17 cellular contexts compared by ENCODE assay signal in genomic region chr19:10908380-10908960, GRCh38. TPM values are rescaled to one million over a fixed set of nuclear protein-coding genes. Genes with fewer than 3 reads are reported as not detected.
DNase-seq lines count a peak whose midpoint lies in the region; ATAC-seq, FAIRE-seq and TF ChIP-seq lines count a peak whose summit lies in the region.
"Had no signal": no experiment of that assay in that cellular context is flagged by ENCODE, and none has a peak within 500 bp of the region (broad histone marks: within the 10 kb centered on the region; RNA-seq: fewer than 3 reads in every experiment).

No MANE protein-coding gene starts in this region.

- TF ChIP-seq POLR2A in HepG2 (IDR thresholded peaks at IDR 0.05; ENCODE audit: insufficient read depth in 1 of 2, low read depth in 2 of 2, low read length in 2 of 2) (no peak), right lobe of liver (IDR thresholded peaks at IDR 0.05) (no peak), K562 (conservative IDR thresholded peaks at IDR 0.05) (no peak)

- no peaks in the 10 kb centered on the region for H3K9me1 ChIP-seq in K562 (ENCODE audit: control insufficient read depth, insufficient read depth, low read length)

- CTCF ChIA-PET in HepG2 (lab: Yijun Ruan, JAX; ENCODE audit: low intra/inter-chr PET ratio, low total read pairs) (no interaction called here), K562 (lab: Yijun Ruan, JAX; ENCODE audit: low intra/inter-chr PET ratio) (no interaction called here), GM10248 (lab: Yijun Ruan, JAX) (interaction anchor here (1.7 kb wide), 1 partner anchor 28 kb away, joined by 5 read pairs; no protein-coding TSS in a partner anchor)

- no peak overlapping the region for H3K4me2 ChIP-seq in HepG2 (ENCODE audit: low read depth, low read length)
- H3K4me2 ChIP-seq in K562 (ENCODE audit: insufficient read depth, low read length) = no peak overlapping the region
- no peak overlapping the region for H3K4me2 ChIP-seq in osteoblast (ENCODE audit: insufficient read depth, low read length)
- H3K4me2 ChIP-seq: BLaER1 had no signal

- TF ChIP-seq RAD21 in HepG2 (CRISPR knock-in tag; IDR thresholded peaks at IDR 0.05) = no peak
- no peak for TF ChIP-seq RAD21 in K562 (CRISPR knock-in tag; conservative IDR thresholded peaks at IDR 0.05 in 1 of 2, IDR thresholded peaks at IDR 0.05 in 1 of 2)

- in situ Hi-C loops in HepG2 (cut with HindIII; ENCODE audit: extremely low pct_ligation_motif_present, low pct_unique_long_range_greater_than_20kb) = no loop called here
- in situ Hi-C loops in K562 (cut with MboI) = no loop called here

- no peaks in the 10 kb centered on the region for H3K79me2 ChIP-seq in HepG2 (ENCODE audit: insufficient read depth, low read length)
- no peaks in the 10 kb centered on the region; the same call in 2 of the 3 replicates for H3K79me2 ChIP-seq in K562 (ENCODE audit: control insufficient read depth, insufficient read depth, low read length)
- H3K79me2 ChIP-seq in osteoblast (ENCODE audit: insufficient read depth, low read length) = peaks cover 19% of the 10 kb centered on the region

- TF ChIP-seq EP300 in HepG2 (IDR thresholded peaks at IDR 0.05; ENCODE audit: low read depth in 2 of 2, low read length in 2 of 2) (no peak), HepG2 (CRISPR knock-in tag; IDR thresholded peaks at IDR 0.05; ENCODE audit: borderline replicate concordance) (no peak), K562 (IDR thresholded peaks at IDR 0.05; ENCODE audit: low read length) (no peak)

- no peak overlapping the region for H3K9ac ChIP-seq in HepG2 (ENCODE audit: insufficient read depth, low read depth, low read length)
- no peak overlapping the region for H3K9ac ChIP-seq in K562 (ENCODE audit: insufficient read depth in 1 of 2, low read depth in 2 of 2, low read length in 2 of 2)
- H3K9ac ChIP-seq: BLaER1 had no signal

- peaks cover 24 to 59% of the 10 kb centered on the region in 2 experiments; a peak in 4 of 5 replicates for H3K36me3 ChIP-seq in HepG2 (replicated peaks in 1 of 2; ENCODE audit: control insufficient read depth in 1 of 2, insufficient read depth in 2 of 2, low read length in 2 of 2)
- H3K36me3 ChIP-seq in right lobe of liver = peaks cover 0 to 35% (median 4%) of the 10 kb centered on the region in 4 donors
- peaks cover 67% of the 10 kb centered on the region; the same call in 2 of the 3 replicates for H3K36me3 ChIP-seq in K562 (ENCODE audit: control insufficient read depth, insufficient read depth, low read length)
- peaks cover 22% of the 10 kb centered on the region for H3K36me3 ChIP-seq in osteoblast (ENCODE audit: insufficient read depth, low read length)

- 96% methylated on average over 15 of the region's 17 CpGs for WGBS in HepG2 (ENCODE audit: low lambda C conversion rate)
- 100% methylated on average over 7 of the region's 17 CpGs for WGBS in right lobe of liver (ENCODE audit: insufficient coverage, low coverage, low lambda C conversion rate, missing lambda C conversion rate)
- WGBS in K562 (ENCODE audit: insufficient coverage, low coverage, missing lambda C conversion rate) = 97% methylated on average over 17 of the region's 17 CpGs

- POLR2A ChIA-PET in HepG2 (lab: Yijun Ruan, JAX) = no interaction called here
- POLR2A ChIA-PET in K562 (lab: Yijun Ruan, JAX) = interaction anchor here (1.7 kb wide), 1 partner anchor 11 kb away, joined by 6 read pairs; no protein-coding TSS in a partner anchor
- POLR2A ChIA-PET in GM10248 (lab: Yijun Ruan, JAX) = no interaction called here

- no peak for ATAC-seq in HepG2
- no peak for ATAC-seq in right lobe of liver
- ATAC-seq in K562 = no peak

- H3K4me1 ChIP-seq in HepG2 (ENCODE audit: insufficient read depth, low read length) (no peaks in the 10 kb centered on the region), right lobe of liver (no peaks in the 10 kb centered on the region), K562 (replicated peaks in 1 of 2; ENCODE audit: control insufficient read depth in 2 of 2, insufficient read depth in 2 of 2, low read length in 2 of 2) (peaks cover 0 to 22% of the 10 kb centered on the region in 2 experiments; a peak in 1 of 5 replicates), osteoblast (ENCODE audit: insufficient read depth, low read length) (no peaks in the 10 kb centered on the region)
- H3K4me1 ChIP-seq: HAP-1 had no signal

- DNase-seq in HepG2 (ENCODE audit: low spot score) = no peak
- no peak for DNase-seq in right lobe of liver
- DNase-seq in K562 (ENCODE audit: extremely low read depth in 1 of 4, low spot score in 3 of 4) = no peak
- peak; percentile 26 for DNase-seq in osteoblast (ENCODE audit: insufficient read length, low spot score, missing footprints)
- no peak for DNase-seq in NCI-H1048 (lab: John Stamatoyannopoulos, UW)
- DNase-seq in stimulated activated CD4-positive, alpha-beta T cell treated with anti-CD3 and anti-CD28 coated beads, Interleukin-1b, Interleukin-23, amount 100 ng/mL, for 48 hours = no peak
- DNase-seq in GM10248 (ENCODE audit: extremely low spot score) = no peak
- DNase-seq: Calu3; CD4-positive, alpha-beta memory T cell; DMS79 treated with DMSO at 0.1 percent for 48 hours; GF-D8; GOT3 had no signal

- no peak overlapping the region for H3K27ac ChIP-seq in HepG2 (ENCODE audit: extremely low read length, insufficient read depth, low read length)
- H3K27ac ChIP-seq in right lobe of liver = no peak overlapping the region
- no peak overlapping the region for H3K27ac ChIP-seq in K562 (ENCODE audit: extremely low read depth, low read depth, low read length)
- no peak overlapping the region for H3K27ac ChIP-seq in osteoblast (ENCODE audit: low read depth, low read length)
- H3K27ac ChIP-seq: 22Rv1, BLaER1 had no signal

- H3K9me3 ChIP-seq in HepG2 (ENCODE audit: low read length) = no peaks in the 10 kb centered on the region
- H3K9me3 ChIP-seq in right lobe of liver = no peaks in the 10 kb centered on the region
- no peaks in the 10 kb centered on the region for H3K9me3 ChIP-seq in K562 (replicated peaks; ENCODE audit: control insufficient read depth, insufficient read depth, low read depth, low read length)
- H3K9me3 ChIP-seq in osteoblast (ENCODE audit: low read depth, low read length) = no peaks in the 10 kb centered on the region
- H3K9me3 ChIP-seq: BLaER1, HAP-1 had no signal

- H2AFZ ChIP-seq in HepG2 (ENCODE audit: low read length) (no peak overlapping the region), K562 (ENCODE audit: low read depth, low read length) (no peak overlapping the region), osteoblast (ENCODE audit: low read length) (no peak overlapping the region)

- intact Hi-C loops in HepG2 (cut with micrococcal nuclease; ENCODE audit: unreplicated experiment) (no loop called here), right lobe of liver (cut with DNase I) (no loop called here), K562 (cut with micrococcal nuclease) (no loop called here)

- no TSS peak for BruUV-seq in HepG2 (replicated peaks; lab: Mats Ljungman, UMichigan)
- no TSS peak for BruUV-seq in K562 (replicated peaks; lab: Mats Ljungman, UMichigan)

- no peaks in the 10 kb centered on the region for H3K27me3 ChIP-seq in HepG2 (ENCODE audit: control insufficient read depth in 1 of 2, insufficient read depth in 2 of 2, low read length in 2 of 2)
- no peaks in the 10 kb centered on the region for H3K27me3 ChIP-seq in right lobe of liver
- H3K27me3 ChIP-seq in K562 (ENCODE audit: control insufficient read depth in 2 of 2, insufficient read depth in 2 of 2, low read length in 2 of 2) = no peaks in the 10 kb centered on the region
- H3K27me3 ChIP-seq in osteoblast (ENCODE audit: insufficient read depth, low read length) = no peaks in the 10 kb centered on the region
- H3K27me3 ChIP-seq: BLaER1 had no signal

- 0 out of 2 replicates have a peak, but pooled peaks cover 3% of the 10 kb centered on the region for H4K20me1 ChIP-seq in HepG2 (ENCODE audit: insufficient read depth, low read length)
- H4K20me1 ChIP-seq in K562 (replicated peaks; ENCODE audit: control insufficient read depth, insufficient read depth, low read length) = 0 out of 2 replicates have a peak, but pooled peaks cover 4% of the 10 kb centered on the region
- H4K20me1 ChIP-seq in osteoblast (ENCODE audit: insufficient read depth, low read length) = peaks cover 9% of the 10 kb centered on the region

- FAIRE-seq in HepG2 (lab: Jason Lieb, UNC) (no peak), K562 (lab: Jason Lieb, UNC) (peak; percentile 57)
- FAIRE-seq: GM12891, GM19239 had no signal

- H3K4me3 ChIP-seq in HepG2 (replicated peaks in 1 of 3; ENCODE audit: insufficient read depth in 1 of 3, low read depth in 2 of 3, low read length in 3 of 3) (no peak overlapping the region), right lobe of liver (no peak overlapping the region), K562 (no peak overlapping the region), osteoblast (ENCODE audit: insufficient read depth, low read length) (no peak overlapping the region)
- H3K4me3 ChIP-seq: BLaER1, HAP-1 had no signal

- TF ChIP-seq CTCF in HepG2 (CRISPR knock-in tag; IDR thresholded peaks at IDR 0.05) (no peak), right lobe of liver (IDR thresholded peaks at IDR 0.05) (no peak), K562 (IDR thresholded peaks at IDR 0.05 in 2 of 3, conservative IDR thresholded peaks at IDR 0.05 in 1 of 3; ENCODE audit: insufficient read depth in 2 of 3, low read depth in 1 of 3, low read length in 3 of 3) (no peak), osteoblast (IDR thresholded peaks at IDR 0.05; ENCODE audit: extremely low read depth, low read depth, low read length) (no peak), GM10248 (IDR thresholded peaks at IDR 0.05; ENCODE audit: control extremely low read depth, extremely low read depth, low read depth, missing control alignments) (no peak)

RNA-seq across cellular contexts. Expression of gene YIPF2, which starts 20.0 kb away (rescaled TPM):
- total RNA-seq in HepG2 (2016; rRNA removed; fragmentation: Illumina TruSeq; extraction: Trizol) (22.7 and 37.3 TPM in 2 replicates), right lobe of liver (10 to 100 TPM; 23.5 to 46.1 (median 31.4) TPM), K562 (2014; rRNA removed) (65.2 and 80.4 TPM in 2 replicates), K562 (2014; rRNA removed; fragmentation: Illumina TruSeq; extraction: Trizol) (10.3 and 12.1 TPM in 2 replicates), K562 (2015; rRNA removed; fragmentation: Illumina TruSeq; extraction: Trizol) (31.6 and 32.5 TPM in 2 replicates), K562 (2021) (51.6 and 56.3 TPM in 2 replicates), osteoblast (114 and 126 TPM in 2 replicates)
- total RNA-seq in HepG2 (2016; cell fraction: cytosol; rRNA removed; fragmentation: Illumina TruSeq; extraction: Trizol; ENCODE audit: low read depth) = 17.0 and 24.9 TPM in 2 replicates
- 18.1 and 40.3 TPM in 2 replicates for total RNA-seq in HepG2 (2016; cell fraction: insoluble cytoplasmic fraction; rRNA removed; fragmentation: Illumina TruSeq; extraction: Trizol)
- 33.8 and 40.6 TPM in 2 replicates for total RNA-seq in HepG2 (2016; cell fraction: membrane; rRNA removed; fragmentation: Illumina TruSeq; extraction: Trizol)
- total RNA-seq in HepG2 (2016; cell fraction: nucleus; rRNA removed; fragmentation: Illumina TruSeq; extraction: Trizol) = 29.4 and 31.8 TPM in 2 replicates
- polyA plus RNA-seq in HepG2 (2011; rRNA removed) (53.2 and 59.7 TPM in 2 replicates), K562 (2011; rRNA removed) (40.5 and 69.1 TPM in 2 replicates), K562 (2014; fragmentation: Illumina TruSeq; extraction: Trizol) (20.4 and 44.1 TPM in 2 replicates), K562 (2014; fragmentation: Nextera tagmentation; extraction: Ambion mirVana) (1 to 10 TPM; 1.3 to 2.2 TPM), K562 (2014; rRNA removed) (64.3 and 74.2 TPM in 2 replicates)
- polyA plus RNA-seq in HepG2 (2011; cell fraction: cytosol; rRNA removed) = 46.3 and 77.8 TPM in 2 replicates
- polyA plus RNA-seq in HepG2 (2011; cell fraction: nucleus; rRNA removed) = 119 and 138 TPM in 2 replicates
- polyA plus RNA-seq in HepG2 (2012) = 23.3 and 34.0 TPM in 2 replicates
- polyA plus RNA-seq in HepG2 (2016; cell fraction: cytosol; fragmentation: Illumina TruSeq; extraction: Trizol; ENCODE audit: low read depth) = 20.2 and 27.8 TPM in 2 replicates
- 19.3 and 20.0 TPM in 2 replicates for polyA plus RNA-seq in HepG2 (2016; cell fraction: insoluble cytoplasmic fraction; fragmentation: Illumina TruSeq; extraction: Trizol; ENCODE audit: low read depth)
- 25.6 and 30.0 TPM in 2 replicates for polyA plus RNA-seq in HepG2 (2016; cell fraction: membrane; fragmentation: Illumina TruSeq; extraction: Trizol; ENCODE audit: low read depth)
- 55.7 and 57.0 TPM in 2 replicates for polyA plus RNA-seq in HepG2 (2016; cell fraction: nucleus; fragmentation: Illumina TruSeq; extraction: Trizol; ENCODE audit: insufficient read depth, low read depth)
- polyA minus RNA-seq in HepG2 (2011; rRNA and poly(A)+ RNA removed; ENCODE audit: low replicate concordance) = 50.6 and 120 TPM in 2 replicates
- 34.1 and 39.4 TPM in 2 replicates for polyA minus RNA-seq in HepG2 (2011; cell fraction: cytosol; rRNA and poly(A)+ RNA removed)
- polyA minus RNA-seq in HepG2 (2011; cell fraction: nucleus; rRNA and poly(A)+ RNA removed) = 26.1 and 28.1 TPM in 2 replicates
- 41.8 and 150 TPM in 2 replicates for total RNA-seq in K562 (2011; cell fraction: chromatin; rRNA removed; ENCODE audit: low replicate concordance)
- 200 and 225 TPM in 2 replicates for total RNA-seq in K562 (2011; cell fraction: nucleolus; rRNA removed)
- total RNA-seq in K562 (2011; cell fraction: nucleoplasm; rRNA removed) = 96.4 and 107 TPM in 2 replicates
- 114 and 210 TPM in 2 replicates for polyA plus RNA-seq in K562 (2011; cell fraction: cytosol; rRNA removed)
- 175 and 177 TPM in 2 replicates for polyA plus RNA-seq in K562 (2011; cell fraction: nucleus; rRNA removed)
- polyA plus RNA-seq in K562 (2012) = 41.2 and 77.2 TPM in 2 replicates
- 15.6 and 19.6 TPM in 2 replicates for polyA minus RNA-seq in K562 (2011; rRNA and poly(A)+ RNA removed)
- 56.2 and 63.8 TPM in 2 replicates for polyA minus RNA-seq in K562 (2011; cell fraction: cytosol; rRNA and poly(A)+ RNA removed)
- polyA minus RNA-seq in K562 (2011; cell fraction: nucleus; rRNA and poly(A)+ RNA removed) = 26.0 and 30.7 TPM in 2 replicates

RNA-seq across cellular contexts. Expression of gene TIMM29, which starts 20.1 kb away (rescaled TPM):
- total RNA-seq in HepG2 (2016; rRNA removed; fragmentation: Illumina TruSeq; extraction: Trizol) (25.6 and 33.8 TPM in 2 replicates), right lobe of liver (10 to 100 TPM; 10.2 to 15.7 (median 11.6) TPM), K562 (2014; rRNA removed) (29.4 and 32.7 TPM in 2 replicates), K562 (2014; rRNA removed; fragmentation: Illumina TruSeq; extraction: Trizol) (18.5 and 19.9 TPM in 2 replicates), K562 (2015; rRNA removed; fragmentation: Illumina TruSeq; extraction: Trizol) (20.2 and 20.7 TPM in 2 replicates), K562 (2021) (23.8 and 24.7 TPM in 2 replicates), osteoblast (31.8 and 34.8 TPM in 2 replicates)
- 5.7 and 6.8 TPM in 2 replicates for total RNA-seq in HepG2 (2016; cell fraction: cytosol; rRNA removed; fragmentation: Illumina TruSeq; extraction: Trizol; ENCODE audit: low read depth)
- total RNA-seq in HepG2 (2016; cell fraction: insoluble cytoplasmic fraction; rRNA removed; fragmentation: Illumina TruSeq; extraction: Trizol) = 21.9 and 35.0 TPM in 2 replicates
- 17.3 and 19.4 TPM in 2 replicates for total RNA-seq in HepG2 (2016; cell fraction: membrane; rRNA removed; fragmentation: Illumina TruSeq; extraction: Trizol)
- total RNA-seq in HepG2 (2016; cell fraction: nucleus; rRNA removed; fragmentation: Illumina TruSeq; extraction: Trizol) = 14.3 and 19.7 TPM in 2 replicates
- polyA plus RNA-seq in HepG2 (2011; rRNA removed) (7.0 and 7.1 TPM in 2 replicates), K562 (2011; rRNA removed) (11.0 and 13.2 TPM in 2 replicates), K562 (2014; fragmentation: Illumina TruSeq; extraction: Trizol) (13.8 and 13.9 TPM in 2 replicates), K562 (2014; fragmentation: Nextera tagmentation; extraction: Ambion mirVana) (1 to 10 TPM; 2.4 to 3.2 TPM), K562 (2014; rRNA removed) (16.3 and 17.5 TPM in 2 replicates)
- 6.4 and 7.7 TPM in 2 replicates for polyA plus RNA-seq in HepG2 (2011; cell fraction: cytosol; rRNA removed)
- polyA plus RNA-seq in HepG2 (2011; cell fraction: nucleus; rRNA removed) = 6.8 and 6.9 TPM in 2 replicates
- 11.2 and 12.5 TPM in 2 replicates for polyA plus RNA-seq in HepG2 (2012)
- 4.1 and 4.4 TPM in 2 replicates for polyA plus RNA-seq in HepG2 (2016; cell fraction: cytosol; fragmentation: Illumina TruSeq; extraction: Trizol; ENCODE audit: low read depth)
- 17.0 and 19.4 TPM in 2 replicates for polyA plus RNA-seq in HepG2 (2016; cell fraction: insoluble cytoplasmic fraction; fragmentation: Illumina TruSeq; extraction: Trizol; ENCODE audit: low read depth)
- 9.5 and 10.3 TPM in 2 replicates for polyA plus RNA-seq in HepG2 (2016; cell fraction: membrane; fragmentation: Illumina TruSeq; extraction: Trizol; ENCODE audit: low read depth)
- polyA plus RNA-seq in HepG2 (2016; cell fraction: nucleus; fragmentation: Illumina TruSeq; extraction: Trizol; ENCODE audit: insufficient read depth, low read depth) = 18.8 and 25.6 TPM in 2 replicates
- polyA minus RNA-seq in HepG2 (2011; rRNA and poly(A)+ RNA removed; ENCODE audit: low replicate concordance) = 7.1 and 11.2 TPM in 2 replicates
- 7.9 and 8.4 TPM in 2 replicates for polyA minus RNA-seq in HepG2 (2011; cell fraction: cytosol; rRNA and poly(A)+ RNA removed)
- 5.7 and 5.8 TPM in 2 replicates for polyA minus RNA-seq in HepG2 (2011; cell fraction: nucleus; rRNA and poly(A)+ RNA removed)
- 9.9 and 25.8 TPM in 2 replicates for total RNA-seq in K562 (2011; cell fraction: chromatin; rRNA removed; ENCODE audit: low replicate concordance)
- 30.1 and 31.0 TPM in 2 replicates for total RNA-seq in K562 (2011; cell fraction: nucleolus; rRNA removed)
- 14.4 and 15.4 TPM in 2 replicates for total RNA-seq in K562 (2011; cell fraction: nucleoplasm; rRNA removed)
- 10.3 and 20.8 TPM in 2 replicates for polyA plus RNA-seq in K562 (2011; cell fraction: cytosol; rRNA removed)
- 7.8 and 11.2 TPM in 2 replicates for polyA plus RNA-seq in K562 (2011; cell fraction: nucleus; rRNA removed)
- 17.4 and 20.2 TPM in 2 replicates for polyA plus RNA-seq in K562 (2012)
- 2.6 and 2.9 TPM in 2 replicates for polyA minus RNA-seq in K562 (2011; rRNA and poly(A)+ RNA removed)
- 4.8 and 6.6 TPM in 2 replicates for polyA minus RNA-seq in K562 (2011; cell fraction: cytosol; rRNA and poly(A)+ RNA removed)
- 5.7 and 7.8 TPM in 2 replicates for polyA minus RNA-seq in K562 (2011; cell fraction: nucleus; rRNA and poly(A)+ RNA removed)

RNA-seq across cellular contexts. Expression of gene CARM1, which starts 37.1 kb away (rescaled TPM):
- total RNA-seq in HepG2 (2016; rRNA removed; fragmentation: Illumina TruSeq; extraction: Trizol) (21.9 and 27.6 TPM in 2 replicates), right lobe of liver (10 to 100 TPM; 13.7 to 20.5 (median 17.5) TPM), K562 (2014; rRNA removed) (31.9 and 41.8 TPM in 2 replicates), K562 (2014; rRNA removed; fragmentation: Illumina TruSeq; extraction: Trizol) (14.1 and 18.6 TPM in 2 replicates), K562 (2015; rRNA removed; fragmentation: Illumina TruSeq; extraction: Trizol) (25.2 and 27.1 TPM in 2 replicates), K562 (2021) (86.0 and 86.3 TPM in 2 replicates), osteoblast (33.7 and 41.0 TPM in 2 replicates)
- 8.8 and 9.4 TPM in 2 replicates for total RNA-seq in HepG2 (2016; cell fraction: cytosol; rRNA removed; fragmentation: Illumina TruSeq; extraction: Trizol; ENCODE audit: low read depth)
- 18.6 and 27.9 TPM in 2 replicates for total RNA-seq in HepG2 (2016; cell fraction: insoluble cytoplasmic fraction; rRNA removed; fragmentation: Illumina TruSeq; extraction: Trizol)
- 21.1 and 24.7 TPM in 2 replicates for total RNA-seq in HepG2 (2016; cell fraction: membrane; rRNA removed; fragmentation: Illumina TruSeq; extraction: Trizol)
- total RNA-seq in HepG2 (2016; cell fraction: nucleus; rRNA removed; fragmentation: Illumina TruSeq; extraction: Trizol) = 16.8 and 18.1 TPM in 2 replicates
- polyA plus RNA-seq in HepG2 (2011; rRNA removed) (53.0 and 55.8 TPM in 2 replicates), K562 (2011; rRNA removed) (29.7 and 54.8 TPM in 2 replicates), K562 (2014; fragmentation: Illumina TruSeq; extraction: Trizol) (59.8 and 73.9 TPM in 2 replicates), K562 (2014; fragmentation: Nextera tagmentation; extraction: Ambion mirVana) (under 1 TPM; 0.36 to 0.65 TPM), K562 (2014; rRNA removed) (49.1 and 56.5 TPM in 2 replicates)
- 27.6 and 51.7 TPM in 2 replicates for polyA plus RNA-seq in HepG2 (2011; cell fraction: cytosol; rRNA removed)
- 83.1 and 120 TPM in 2 replicates for polyA plus RNA-seq in HepG2 (2011; cell fraction: nucleus; rRNA removed)
- polyA plus RNA-seq in HepG2 (2012) = 33.4 and 44.2 TPM in 2 replicates
- polyA plus RNA-seq in HepG2 (2016; cell fraction: cytosol; fragmentation: Illumina TruSeq; extraction: Trizol; ENCODE audit: low read depth) = 12.8 and 12.9 TPM in 2 replicates
- polyA plus RNA-seq in HepG2 (2016; cell fraction: insoluble cytoplasmic fraction; fragmentation: Illumina TruSeq; extraction: Trizol; ENCODE audit: low read depth) = 41.9 and 59.7 TPM in 2 replicates
- 29.0 and 31.4 TPM in 2 replicates for polyA plus RNA-seq in HepG2 (2016; cell fraction: membrane; fragmentation: Illumina TruSeq; extraction: Trizol; ENCODE audit: low read depth)
- 54.5 and 65.3 TPM in 2 replicates for polyA plus RNA-seq in HepG2 (2016; cell fraction: nucleus; fragmentation: Illumina TruSeq; extraction: Trizol; ENCODE audit: insufficient read depth, low read depth)
- polyA minus RNA-seq in HepG2 (2011; rRNA and poly(A)+ RNA removed; ENCODE audit: low replicate concordance) = 34.3 and 76.6 TPM in 2 replicates
- polyA minus RNA-seq in HepG2 (2011; cell fraction: cytosol; rRNA and poly(A)+ RNA removed) = 18.8 and 19.0 TPM in 2 replicates
- 16.2 and 20.0 TPM in 2 replicates for polyA minus RNA-seq in HepG2 (2011; cell fraction: nucleus; rRNA and poly(A)+ RNA removed)
- total RNA-seq in K562 (2011; cell fraction: chromatin; rRNA removed; ENCODE audit: low replicate concordance) = 50.4 and 92.7 TPM in 2 replicates
- 57.5 and 60.4 TPM in 2 replicates for total RNA-seq in K562 (2011; cell fraction: nucleolus; rRNA removed)
- total RNA-seq in K562 (2011; cell fraction: nucleoplasm; rRNA removed) = 52.4 and 52.6 TPM in 2 replicates
- polyA plus RNA-seq in K562 (2011; cell fraction: cytosol; rRNA removed) = 39.1 and 73.7 TPM in 2 replicates
- polyA plus RNA-seq in K562 (2011; cell fraction: nucleus; rRNA removed) = 61.7 and 77.2 TPM in 2 replicates
- polyA plus RNA-seq in K562 (2012) = 54.2 and 71.7 TPM in 2 replicates
- polyA minus RNA-seq in K562 (2011; rRNA and poly(A)+ RNA removed) = 20.6 and 23.7 TPM in 2 replicates
- polyA minus RNA-seq in K562 (2011; cell fraction: cytosol; rRNA and poly(A)+ RNA removed) = 32.6 and 45.6 TPM in 2 replicates
- polyA minus RNA-seq in K562 (2011; cell fraction: nucleus; rRNA and poly(A)+ RNA removed) = 13.1 and 18.4 TPM in 2 replicates

RNA-seq across cellular contexts. Expression of gene SMARCA4, which starts 52.4 kb away (rescaled TPM):
- total RNA-seq in HepG2 (2016; rRNA removed; fragmentation: Illumina TruSeq; extraction: Trizol) = 45.9 and 61.5 TPM in 2 replicates
- 13.7 and 14.9 TPM in 2 replicates for total RNA-seq in HepG2 (2016; cell fraction: cytosol; rRNA removed; fragmentation: Illumina TruSeq; extraction: Trizol; ENCODE audit: low read depth)
- total RNA-seq in HepG2 (2016; cell fraction: insoluble cytoplasmic fraction; rRNA removed; fragmentation: Illumina TruSeq; extraction: Trizol) = 46.7 and 48.0 TPM in 2 replicates
- total RNA-seq in HepG2 (2016; cell fraction: membrane; rRNA removed; fragmentation: Illumina TruSeq; extraction: Trizol) = 29.6 and 31.5 TPM in 2 replicates
- 40.2 and 49.1 TPM in 2 replicates for total RNA-seq in HepG2 (2016; cell fraction: nucleus; rRNA removed; fragmentation: Illumina TruSeq; extraction: Trizol)
- 25.4 and 28.7 TPM in 2 replicates for polyA plus RNA-seq in HepG2 (2011; rRNA removed)
- polyA plus RNA-seq in HepG2 (2011; cell fraction: cytosol; rRNA removed) = 17.4 and 25.0 TPM in 2 replicates
- polyA plus RNA-seq in HepG2 (2011; cell fraction: nucleus; rRNA removed) = 76.1 and 88.8 TPM in 2 replicates
- 42.7 and 48.1 TPM in 2 replicates for polyA plus RNA-seq in HepG2 (2012)
- 7.8 and 9.0 TPM in 2 replicates for polyA plus RNA-seq in HepG2 (2016; cell fraction: cytosol; fragmentation: Illumina TruSeq; extraction: Trizol; ENCODE audit: low read depth)
- 65.5 and 92.2 TPM in 2 replicates for polyA plus RNA-seq in HepG2 (2016; cell fraction: insoluble cytoplasmic fraction; fragmentation: Illumina TruSeq; extraction: Trizol; ENCODE audit: low read depth)
- 20.1 and 25.6 TPM in 2 replicates for polyA plus RNA-seq in HepG2 (2016; cell fraction: membrane; fragmentation: Illumina TruSeq; extraction: Trizol; ENCODE audit: low read depth)
- polyA plus RNA-seq in HepG2 (2016; cell fraction: nucleus; fragmentation: Illumina TruSeq; extraction: Trizol; ENCODE audit: insufficient read depth, low read depth) = 103 and 106 TPM in 2 replicates
- polyA minus RNA-seq in HepG2 (2011; rRNA and poly(A)+ RNA removed; ENCODE audit: low replicate concordance) = 91.5 and 97.2 TPM in 2 replicates
- 47.5 and 47.9 TPM in 2 replicates for polyA minus RNA-seq in HepG2 (2011; cell fraction: cytosol; rRNA and poly(A)+ RNA removed)
- 41.6 and 43.3 TPM in 2 replicates for polyA minus RNA-seq in HepG2 (2011; cell fraction: nucleus; rRNA and poly(A)+ RNA removed)
- 10 to 100 TPM; 26.3 to 45.8 (median 27.7) TPM for total RNA-seq in right lobe of liver
- 239 and 474 TPM in 2 replicates for total RNA-seq in K562 (2011; cell fraction: chromatin; rRNA removed; ENCODE audit: low replicate concordance)
- total RNA-seq in K562 (2011; cell fraction: nucleolus; rRNA removed) = 201 and 202 TPM in 2 replicates
- 194 and 219 TPM in 2 replicates for total RNA-seq in K562 (2011; cell fraction: nucleoplasm; rRNA removed)
- 125 and 134 TPM in 2 replicates for total RNA-seq in K562 (2014; rRNA removed)
- 45.7 and 48.4 TPM in 2 replicates for total RNA-seq in K562 (2014; rRNA removed; fragmentation: Illumina TruSeq; extraction: Trizol)
- 52.1 and 54.1 TPM in 2 replicates for total RNA-seq in K562 (2015; rRNA removed; fragmentation: Illumina TruSeq; extraction: Trizol)
- total RNA-seq in K562 (2021) = 194 and 207 TPM in 2 replicates
- 40.7 and 69.1 TPM in 2 replicates for polyA plus RNA-seq in K562 (2011; rRNA removed)
- 50.9 and 53.3 TPM in 2 replicates for polyA plus RNA-seq in K562 (2011; cell fraction: cytosol; rRNA removed)
- 84.2 and 133 TPM in 2 replicates for polyA plus RNA-seq in K562 (2011; cell fraction: nucleus; rRNA removed)
- 118 and 172 TPM in 2 replicates for polyA plus RNA-seq in K562 (2012)
- 98.6 and 118 TPM in 2 replicates for polyA plus RNA-seq in K562 (2014; fragmentation: Illumina TruSeq; extraction: Trizol)
- polyA plus RNA-seq in K562 (2014; fragmentation: Nextera tagmentation; extraction: Ambion mirVana) = 10 to 100 TPM; 19.3 to 24.8 TPM
- polyA plus RNA-seq in K562 (2014; rRNA removed) = 68.9 and 84.5 TPM in 2 replicates
- polyA minus RNA-seq in K562 (2011; rRNA and poly(A)+ RNA removed) = 91.0 and 105 TPM in 2 replicates
- polyA minus RNA-seq in K562 (2011; cell fraction: cytosol; rRNA and poly(A)+ RNA removed) = 157 and 194 TPM in 2 replicates
- polyA minus RNA-seq in K562 (2011; cell fraction: nucleus; rRNA and poly(A)+ RNA removed) = 68.0 and 102 TPM in 2 replicates
- 52.2 and 52.8 TPM in 2 replicates for total RNA-seq in osteoblast

Comparison
In these comparisons a context has a peak if more than half of its experiments do, and no peak if none do; other contexts are left out.
1. Of the 241 proteins assayed by ChIP-seq in both HepG2 and K562: peak only in HepG2: CHD4; only in K562: ADNP, CBX1, FOXP4, HDAC2, TFAP4, ZFP36 and 1 more; in both: KDM1A; in neither: 232.